In the genomic region with DNA sequence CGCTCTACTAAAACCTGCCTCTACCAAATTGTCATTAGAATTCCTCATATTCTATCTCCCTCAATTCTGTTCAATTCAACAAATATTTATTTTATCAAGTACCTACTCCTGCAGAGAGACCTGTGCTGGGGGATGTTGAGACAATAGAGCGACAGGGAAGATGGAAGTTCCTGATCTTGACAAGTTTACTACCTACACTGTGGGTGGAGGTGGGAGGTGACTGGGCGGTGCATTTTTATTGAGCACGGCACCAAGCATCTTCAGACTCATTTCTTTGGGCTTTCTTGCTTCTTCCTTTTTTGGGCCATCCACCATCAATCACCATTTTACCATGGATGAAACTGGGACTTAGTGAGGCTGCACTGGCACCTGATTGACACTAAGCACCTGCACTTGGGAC, we compare ENCODE assay signal across 18 cellular contexts.
DNase-seq lines count a peak whose midpoint lies in the region; ATAC-seq and TF ChIP-seq lines count a peak whose summit lies in the region.
"Had no signal": no experiment of that assay in that cellular context is flagged by ENCODE, and none has a peak within 500 bp of the region (broad histone marks: within the 10 kb centered on the region; RNA-seq: fewer than 3 reads in every experiment).

No MANE protein-coding gene starts in this region.

- no peaks in the 10 kb centered on the region for H3K9me3 Mint-ChIP-seq in WTC11
- H3K9me3 Mint-ChIP-seq: CD4-positive, alpha-beta T cell; CD8-positive, alpha-beta T cell had no signal

- no peak overlapping the region for H3K4me3 Mint-ChIP-seq in WTC11
- H3K4me3 Mint-ChIP-seq: CD4-positive, alpha-beta T cell; CD8-positive, alpha-beta T cell had no signal

- no peak overlapping the region for H3K27ac ChIP-seq in BLaER1 treated with 17β-estradiol and CSF1 and Interleukin-3, amounts not matched to agents 10 nM and 100 nM
- H3K27ac ChIP-seq in HEK293 (ENCODE audit: extremely low read depth, low read depth, low read length), result no peak overlapping the region
- no peak overlapping the region for H3K27ac ChIP-seq in spleen
- H3K27ac ChIP-seq: BLaER1, C4-2B had no signal

- H3K4me3 ChIP-seq in BLaER1 treated with 17β-estradiol and CSF1 and Interleukin-3, amounts not matched to agents 10 nM and 100 nM, result no peak overlapping the region
- no peak overlapping the region for H3K4me3 ChIP-seq in HEK293 (ENCODE audit: low read depth, low read length)
- H3K4me3 ChIP-seq in spleen, result no peak overlapping the region
- H3K4me3 ChIP-seq: BLaER1 had no signal

- H3K4me2 ChIP-seq in BLaER1 treated with 17β-estradiol and CSF1 and Interleukin-3, amounts not matched to agents 10 nM and 100 nM, result peak overlapping the region in 7 of 11 experiments; percentile 49 to 79 (median 63); a peak in 9 of 22 replicates

- ATAC-seq in WTC11, result no peak
- ATAC-seq: CD8-positive, alpha-beta T cell had no signal

- H3K27me3 Mint-ChIP-seq in WTC11 (ENCODE audit: low read depth), result no peaks in the 10 kb centered on the region

- peaks cover 0 to 14% (median 3%) of the 10 kb centered on the region in 11 experiments; a peak in 5 of 22 replicates for H3K36me3 ChIP-seq in BLaER1 treated with 17β-estradiol and CSF1 and Interleukin-3, amounts not matched to agents 10 nM and 100 nM
- H3K36me3 ChIP-seq in HEK293 (ENCODE audit: control insufficient read depth in 2 of 2, insufficient read depth in 1 of 2, low read length in 2 of 2) (no peaks in the 10 kb centered on the region), spleen (no peaks in the 10 kb centered on the region)
- H3K36me3 ChIP-seq: BE2C had no signal

- H3K4me1 Mint-ChIP-seq in WTC11, result peaks cover 51% of the 10 kb centered on the region

- no peak for DNase-seq in WTC11 (ENCODE audit: low spot score)
- DNase-seq in spleen, result peak; percentile 19
- DNase-seq in NCI-H128 (lab: John Stamatoyannopoulos, UW; ENCODE audit: unreplicated experiment), result no peak
- no peak for DNase-seq in SK-N-DZ (ENCODE audit: low spot score)
- DNase-seq in KG1 (lab: John Stamatoyannopoulos, UW), result no peak
- DNase-seq: 8988T; ACHN; BE2C; Caco-2; Calu3; CD4-positive, alpha-beta T cell; CD8-positive, alpha-beta T cell; DMS79 treated with DMSO at 0.1 percent for 48 hours; GF-D8 had no signal

- intact Hi-C loops in spleen (cut with DNase I; ENCODE audit: low total_unique reads), result no loop called here

- no peaks in the 10 kb centered on the region for H3K27me3 ChIP-seq in BLaER1 treated with 17β-estradiol and CSF1 and Interleukin-3, amounts not matched to agents 10 nM and 100 nM
- H3K27me3 ChIP-seq in spleen (replicated peaks in 1 of 7), result peaks cover 0 to 4% (median 0%) of the 10 kb centered on the region in 7 donors
- H3K27me3 ChIP-seq: BE2C, BLaER1 had no signal

- 95 to 98% (median 97%) methylated on average over 4 of the region's 4 CpGs for WGBS in spleen, 5 donors

- TF ChIP-seq CTCF in HEK293 (tag by site-specific recombination; IDR thresholded peaks at IDR 0.05) (no peak), WTC11 (IDR thresholded peaks at IDR 0.05) (no peak), spleen (IDR thresholded peaks at IDR 0.05 in 8 of 11, conservative IDR thresholded peaks at IDR 0.05 in 3 of 11) (no peak)

- CTCF ChIA-PET in HEK293 (lab: Yijun Ruan, JAX) (interaction anchor here (1.9 to 2.1 kb wide), 3 partner anchors 18 to 91 kb away, joined by 5 to 6 read pairs (median 5); no protein-coding TSS in a partner anchor), WTC11 (lab: Charles Lee) (interaction anchor here (1.3 to 4.3 kb wide), 5 partner anchors 12 to 67 kb away, joined by 3 to 14 read pairs (median 6); no protein-coding TSS in a partner anchor)

- peaks cover 0 to 59% (median 25%) of the 10 kb centered on the region in 11 experiments; a peak in 12 of 22 replicates for H4K20me1 ChIP-seq in BLaER1 treated with 17β-estradiol and CSF1 and Interleukin-3, amounts not matched to agents 10 nM and 100 nM

- peak overlapping the region; percentile 64; the same call in 1 of the 2 replicates for H3K27ac Mint-ChIP-seq in WTC11
- H3K27ac Mint-ChIP-seq: CD4-positive, alpha-beta T cell; CD8-positive, alpha-beta T cell had no signal

- no peak overlapping the region for H3K9ac ChIP-seq in BLaER1 treated with 17β-estradiol and CSF1 and Interleukin-3, amounts not matched to agents 10 nM and 100 nM
- H3K9ac ChIP-seq: BLaER1 had no signal

- POLR2A ChIA-PET in HEK293 (lab: Yijun Ruan, JAX), result no interaction called here
- POLR2A ChIA-PET in WTC11 (lab: Charles Lee), result interaction anchor here (0.6 kb wide), 1 partner anchor 17 kb away, joined by 3 read pairs; no protein-coding TSS in a partner anchor

- H3K4me1 ChIP-seq in BLaER1 treated with 17β-estradiol and CSF1 and Interleukin-3, amounts not matched to agents 10 nM and 100 nM, result peaks cover 16 to 51% (median 23%) of the 10 kb centered on the region in 10 experiments
- H3K4me1 ChIP-seq in HEK293 (ENCODE audit: control insufficient read depth, insufficient read depth, low read length) (no peaks in the 10 kb centered on the region), spleen (peaks cover 11 to 46% (median 22%) of the 10 kb centered on the region in 6 donors)
- H3K4me1 ChIP-seq: BE2C had no signal

- H3K36me3 Mint-ChIP-seq in WTC11, result no peaks in the 10 kb centered on the region
- H3K36me3 Mint-ChIP-seq: CD8-positive, alpha-beta T cell had no signal

- no peaks in the 10 kb centered on the region for H3K9me3 ChIP-seq in BLaER1 treated with 17β-estradiol and CSF1 and Interleukin-3, amounts not matched to agents 10 nM and 100 nM (replicated peaks in 1 of 11)
- no peaks in the 10 kb centered on the region for H3K9me3 ChIP-seq in HEK293 (ENCODE audit: control insufficient read depth, insufficient read depth, low read depth, low read length)
- H3K9me3 ChIP-seq in spleen, result no peaks in the 10 kb centered on the region
- H3K9me3 ChIP-seq: BE2C, BLaER1, Caco-2 had no signal

- TF ChIP-seq POLR2A in spleen (IDR thresholded peaks at IDR 0.05), result no peak

TF ChIP-seq in HEK293, 187 proteins besides CTCF, POLR2A, EP300 and RAD21:
- TF ChIP-seq EGR2 (tag by site-specific recombination; IDR thresholded peaks at IDR 0.05; ENCODE audit: low read depth) (peak; percentile 69; the same call in 1 of the 2 replicates), SP2 (tag by site-specific recombination; IDR thresholded peaks at IDR 0.05) (no peak), ZFHX2 (tag by site-specific recombination; conservative IDR thresholded peaks at IDR 0.05) (peak; percentile 57)

TF ChIP-seq in WTC11, 78 proteins besides CTCF, POLR2A, EP300 and RAD21 (continues in another document):
- no peak for TF ChIP-seq ZNF219 (CRISPR knock-in tag; IDR thresholded peaks at IDR 0.05; ENCODE audit: borderline replicate concordance)
- TF ChIP-seq, protein P1, sequence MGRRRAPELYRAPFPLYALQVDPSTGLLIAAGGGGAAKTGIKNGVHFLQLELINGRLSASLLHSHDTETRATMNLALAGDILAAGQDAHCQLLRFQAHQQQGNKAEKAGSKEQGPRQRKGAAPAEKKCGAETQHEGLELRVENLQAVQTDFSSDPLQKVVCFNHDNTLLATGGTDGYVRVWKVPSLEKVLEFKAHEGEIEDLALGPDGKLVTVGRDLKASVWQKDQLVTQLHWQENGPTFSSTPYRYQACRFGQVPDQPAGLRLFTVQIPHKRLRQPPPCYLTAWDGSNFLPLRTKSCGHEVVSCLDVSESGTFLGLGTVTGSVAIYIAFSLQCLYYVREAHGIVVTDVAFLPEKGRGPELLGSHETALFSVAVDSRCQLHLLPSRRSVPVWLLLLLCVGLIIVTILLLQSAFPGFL (CRISPR knock-in tag; IDR thresholded peaks at IDR 0.05; ENCODE audit: borderline replicate concordance), result no peak
- TF ChIP-seq TEAD1 (CRISPR knock-in tag; IDR thresholded peaks at IDR 0.05), result no peak
- no peak for TF ChIP-seq GRHL2 (CRISPR knock-in tag; IDR thresholded peaks at IDR 0.05; ENCODE audit: insufficient replicate concordance, severe bottlenecking)
- TF ChIP-seq, protein P2, sequence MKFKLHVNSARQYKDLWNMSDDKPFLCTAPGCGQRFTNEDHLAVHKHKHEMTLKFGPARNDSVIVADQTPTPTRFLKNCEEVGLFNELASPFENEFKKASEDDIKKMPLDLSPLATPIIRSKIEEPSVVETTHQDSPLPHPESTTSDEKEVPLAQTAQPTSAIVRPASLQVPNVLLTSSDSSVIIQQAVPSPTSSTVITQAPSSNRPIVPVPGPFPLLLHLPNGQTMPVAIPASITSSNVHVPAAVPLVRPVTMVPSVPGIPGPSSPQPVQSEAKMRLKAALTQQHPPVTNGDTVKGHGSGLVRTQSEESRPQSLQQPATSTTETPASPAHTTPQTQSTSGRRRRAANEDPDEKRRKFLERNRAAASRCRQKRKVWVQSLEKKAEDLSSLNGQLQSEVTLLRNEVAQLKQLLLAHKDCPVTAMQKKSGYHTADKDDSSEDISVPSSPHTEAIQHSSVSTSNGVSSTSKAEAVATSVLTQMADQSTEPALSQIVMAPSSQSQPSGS (CRISPR knock-in tag; IDR thresholded peaks at IDR 0.05; ENCODE audit: borderline replicate concordance, low read depth), result no peak
- no peak for TF ChIP-seq NFE2L1 (CRISPR knock-in tag; IDR thresholded peaks at IDR 0.05)
- TF ChIP-seq, protein P3, sequence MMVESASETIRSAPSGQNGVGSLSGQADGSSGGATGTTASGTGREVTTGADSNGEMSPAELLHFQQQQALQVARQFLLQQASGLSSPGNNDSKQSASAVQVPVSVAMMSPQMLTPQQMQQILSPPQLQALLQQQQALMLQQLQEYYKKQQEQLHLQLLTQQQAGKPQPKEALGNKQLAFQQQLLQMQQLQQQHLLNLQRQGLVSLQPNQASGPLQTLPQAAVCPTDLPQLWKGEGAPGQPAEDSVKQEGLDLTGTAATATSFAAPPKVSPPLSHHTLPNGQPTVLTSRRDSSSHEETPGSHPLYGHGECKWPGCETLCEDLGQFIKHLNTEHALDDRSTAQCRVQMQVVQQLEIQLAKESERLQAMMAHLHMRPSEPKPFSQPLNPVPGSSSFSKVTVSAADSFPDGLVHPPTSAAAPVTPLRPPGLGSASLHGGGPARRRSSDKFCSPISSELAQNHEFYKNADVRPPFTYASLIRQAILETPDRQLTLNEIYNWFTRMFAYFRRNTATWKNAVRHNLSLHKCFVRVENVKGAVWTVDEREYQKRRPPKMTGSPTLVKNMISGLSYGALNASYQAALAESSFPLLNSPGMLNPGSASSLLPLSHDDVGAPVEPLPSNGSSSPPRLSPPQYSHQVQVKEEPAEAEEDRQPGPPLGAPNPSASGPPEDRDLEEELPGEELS (CRISPR knock-in tag; IDR thresholded peaks at IDR 0.05), result no peak
- TF ChIP-seq NR3C1 (CRISPR knock-in tag; conservative IDR thresholded peaks at IDR 0.05; ENCODE audit: low read depth), result no peak
- TF ChIP-seq FOXP1 (CRISPR knock-in tag; IDR thresholded peaks at IDR 0.05; ENCODE audit: borderline replicate concordance), result no peak
- no peak for TF ChIP-seq CREM (CRISPR knock-in tag; IDR thresholded peaks at IDR 0.05)
